In genomic region chr4:47032405-47033106, GRCh38 we compare ENCODE assay signal across 8 cellular contexts. TPM values are rescaled to one million over a fixed set of nuclear protein-coding genes. Genes with fewer than 3 reads are reported as not detected.
DNase-seq lines count a peak whose midpoint lies in the region; ATAC-seq and TF ChIP-seq lines count a peak whose summit lies in the region.

No MANE protein-coding gene starts in this region.

- ATAC-seq in GM21526 (IDR thresholded peaks at IDR 0.05; ENCODE audit: low FRiP score, unreplicated experiment) = peak; percentile 83

- no peaks in the 10 kb centered on the region for H3K36me3 ChIP-seq in brain microvascular endothelial cell (replicated peaks)

- H3K27me3 ChIP-seq in brain microvascular endothelial cell (replicated peaks) = no peaks in the 10 kb centered on the region

- TF ChIP-seq CTCF in brain microvascular endothelial cell (IDR thresholded peaks at IDR 0.05; ENCODE audit: low read depth, low read length, missing control alignments) = peak; percentile 94

- in situ Hi-C loops in brain microvascular endothelial cell (cut with HindIII; ENCODE audit: low pct_ligation_motif_present, low sequenced_read_pairs) = no loop called here

- H3K27ac ChIP-seq in brain microvascular endothelial cell = no peak overlapping the region

- peak overlapping the region; percentile 71 for H3K4me3 ChIP-seq in brain microvascular endothelial cell (ENCODE audit: low read depth, low read length)
- peak overlapping the region; percentile 80 for H3K4me3 ChIP-seq in iPS-11a (ENCODE audit: low read depth, low read length)
- peak overlapping the region; percentile 51 for H3K4me3 ChIP-seq in skeletal muscle cell (ENCODE audit: low read depth, low read length)

- DNase-seq in ELF-1 (ENCODE audit: low read depth, low spot score) (peak; percentile 80), HT-29 (ENCODE audit: low spot score) (peak; percentile 43), SK-N-DZ (ENCODE audit: low spot score) (peak; percentile 54), brain microvascular endothelial cell (peak; percentile 56), skeletal muscle cell (ENCODE audit: low read depth) (no peak), NCI-H187 (lab: John Stamatoyannopoulos, UW) (no peak)

RNA-seq across cellular contexts. Expression of gene GABRB1, which starts 1.2 kb away (rescaled TPM):
- total RNA-seq in HT-29 (2014; rRNA removed; shearing (Covaris generic)) = not detected in 2 replicates
- not detected in 2 replicates for polyA plus RNA-seq in SK-N-DZ (2014; cell fraction: cytosol; rRNA removed)
- polyA plus RNA-seq in SK-N-DZ (2014; cell fraction: nucleus; rRNA removed) = not detected in 2 replicates

RNA-seq across cellular contexts. Expression of gene GABRA4, which starts 39.2 kb away (rescaled TPM):
- not detected in 2 replicates for total RNA-seq in HT-29 (2014; rRNA removed; shearing (Covaris generic))
- polyA plus RNA-seq in SK-N-DZ (2014; cell fraction: cytosol; rRNA removed) = not detected in 2 replicates
- not detected in 2 replicates for polyA plus RNA-seq in SK-N-DZ (2014; cell fraction: nucleus; rRNA removed)

Comparison
In these comparisons a context has a peak if more than half of its experiments do, and no peak if none do; other contexts are left out.
1. DNase-seq: peak in ELF-1 (single experiment), HT-29 (single experiment), SK-N-DZ (single experiment) and brain microvascular endothelial cell (single experiment); none in skeletal muscle cell (single experiment) and NCI-H187 (0 of 2).
2. Peak in every context shown above with its lines, with median percentiles within 50 percentile points of each other: H3K4me3 ChIP-seq.